16 cellular contexts compared by ENCODE assay signal in genomic region chr3:45692866-45693265, GRCh38. TPM values are rescaled to one million over a fixed set of nuclear protein-coding genes. Genes with fewer than 3 reads are reported as not detected.
A peak's percentile ranks its signal among the peaks of the same experiment; 100 is the strongest.
DNase-seq lines count a peak whose midpoint lies in the region; ATAC-seq and TF ChIP-seq lines count a peak whose summit lies in the region.
"Had no signal": no experiment of that assay in that cellular context is flagged by ENCODE, and none has a peak within 500 bp of the region (broad histone marks: within the 10 kb centered on the region; RNA-seq: fewer than 3 reads in every experiment).

No MANE protein-coding gene starts in this region.

- no peaks in the 10 kb centered on the region for H3K9me3 ChIP-seq in Loucy (ENCODE audit: insufficient read depth, low read depth, low read length)
- H3K9me3 ChIP-seq: A549, MG63 had no signal

- H3K36me3 ChIP-seq in Loucy (ENCODE audit: insufficient read depth, low read length): peaks cover 22% of the 10 kb centered on the region; the same call in 1 of the 2 replicates

- no peak for DNase-seq in activated CD4-positive, alpha-beta T cell treated with anti-CD3 and anti-CD28 coated beads, Interleukin-2, amount 10 ng/mL, durations not matched to agents 7 days and 5 days
- DNase-seq in activated CD4-positive, alpha-beta T cell treated with anti-CD3 and anti-CD28 coated beads for 48 hours: no peak
- DNase-seq in activated naive CD8-positive, alpha-beta T cell treated with anti-CD3 and anti-CD28 coated beads, Interleukin-2, amount 10 ng/mL, durations not matched to agents 7 days and 5 days: no peak
- DNase-seq in neural crest cell (ENCODE audit: low read depth, low spot score) (no peak), NCI-H2171 treated with DMSO at 0.1 percent for 48 hours (lab: John Stamatoyannopoulos, UW) (no peak), NCI-H1436 treated with DMSO at 0.1 percent for 48 hours (lab: John Stamatoyannopoulos, UW) (no peak)
- DNase-seq: dermis blood vessel endothelial cell; head of caudate nucleus; islet precursor cell; MG63; NCI-H2029 treated with DMSO at 0.1 percent for 48 hours; NCI-H526 treated with DMSO at 0.1 percent for 48 hours; stimulated activated CD4-positive, alpha-beta T cell treated with anti-CD3 and anti-CD28 coated beads, Interleukin-4, amount 100 ng/mL, for 4 hours had no signal

- H3K4me1 ChIP-seq in Loucy (ENCODE audit: insufficient read depth, low read length, poor library complexity, severe bottlenecking): peaks cover 66% of the 10 kb centered on the region

- H3K27me3 ChIP-seq in Loucy (ENCODE audit: insufficient read depth, low read length, poor library complexity, severe bottlenecking): peaks cover 7% of the 10 kb centered on the region
- H3K27me3 ChIP-seq: MG63 had no signal

- H3K9me3 Mint-ChIP-seq in activated CD4-positive, alpha-beta T cell treated with anti-CD3 and anti-CD28 coated beads, Interleukin-2, amount 10 ng/mL, durations not matched to agents 7 days and 5 days: no peaks in the 10 kb centered on the region
- no peaks in the 10 kb centered on the region for H3K9me3 Mint-ChIP-seq in activated naive CD8-positive, alpha-beta T cell treated with anti-CD3 and anti-CD28 coated beads, Interleukin-2, amount 10 ng/mL, durations not matched to agents 7 days and 5 days
- peaks cover 5% of the 10 kb centered on the region for H3K9me3 Mint-ChIP-seq in neural crest cell

- H3K9ac ChIP-seq in Loucy (ENCODE audit: low read depth, low read length, poor library complexity, severe bottlenecking): peak overlapping the region; percentile 98

- POLR2A ChIA-PET in activated CD4-positive, alpha-beta T cell treated with anti-CD3 and anti-CD28 coated beads, Interleukin-2, amount 10 ng/mL, durations not matched to agents 7 days and 5 days (lab: Charles Lee): no interaction called here
- POLR2A ChIA-PET in activated naive CD8-positive, alpha-beta T cell treated with anti-CD3 and anti-CD28 coated beads, Interleukin-2, amount 10 ng/mL, durations not matched to agents 7 days and 5 days (lab: Charles Lee): interaction anchor here (1.2 kb wide), 1 partner anchor 299 kb away, joined by 3 read pairs; no protein-coding TSS in a partner anchor

- peaks cover 3% of the 10 kb centered on the region for H3K27me3 Mint-ChIP-seq in activated CD4-positive, alpha-beta T cell treated with anti-CD3 and anti-CD28 coated beads, Interleukin-2, amount 10 ng/mL, durations not matched to agents 7 days and 5 days
- peaks cover 2% of the 10 kb centered on the region for H3K27me3 Mint-ChIP-seq in activated naive CD8-positive, alpha-beta T cell treated with anti-CD3 and anti-CD28 coated beads, Interleukin-2, amount 10 ng/mL, durations not matched to agents 7 days and 5 days
- peaks cover 11% of the 10 kb centered on the region for H3K27me3 Mint-ChIP-seq in neural crest cell (ENCODE audit: low read depth)

- H4K20me1 ChIP-seq in Loucy (ENCODE audit: insufficient read depth, low read length, poor library complexity, severe bottlenecking): peaks cover 83% of the 10 kb centered on the region

- H3F3A ChIP-seq in Loucy (ENCODE audit: low read depth): peaks cover 27% of the 10 kb centered on the region

- H3K4me1 Mint-ChIP-seq in activated CD4-positive, alpha-beta T cell treated with anti-CD3 and anti-CD28 coated beads, Interleukin-2, amount 10 ng/mL, durations not matched to agents 7 days and 5 days: peaks cover 64% of the 10 kb centered on the region
- peaks cover 43% of the 10 kb centered on the region for H3K4me1 Mint-ChIP-seq in activated naive CD8-positive, alpha-beta T cell treated with anti-CD3 and anti-CD28 coated beads, Interleukin-2, amount 10 ng/mL, durations not matched to agents 7 days and 5 days
- peaks cover 38% of the 10 kb centered on the region for H3K4me1 Mint-ChIP-seq in neural crest cell

- H3K4me3 Mint-ChIP-seq in activated CD4-positive, alpha-beta T cell treated with anti-CD3 and anti-CD28 coated beads, Interleukin-2, amount 10 ng/mL, durations not matched to agents 7 days and 5 days: no peak overlapping the region
- peak overlapping the region; percentile 74 for H3K4me3 Mint-ChIP-seq in activated naive CD8-positive, alpha-beta T cell treated with anti-CD3 and anti-CD28 coated beads, Interleukin-2, amount 10 ng/mL, durations not matched to agents 7 days and 5 days
- H3K4me3 Mint-ChIP-seq in neural crest cell: peak overlapping the region; percentile 66

- H3K36me3 Mint-ChIP-seq in activated CD4-positive, alpha-beta T cell treated with anti-CD3 and anti-CD28 coated beads, Interleukin-2, amount 10 ng/mL, durations not matched to agents 7 days and 5 days (ENCODE audit: low read depth): peaks cover 52% of the 10 kb centered on the region
- H3K36me3 Mint-ChIP-seq in activated naive CD8-positive, alpha-beta T cell treated with anti-CD3 and anti-CD28 coated beads, Interleukin-2, amount 10 ng/mL, durations not matched to agents 7 days and 5 days: peaks cover 38% of the 10 kb centered on the region
- H3K36me3 Mint-ChIP-seq in neural crest cell (ENCODE audit: low read depth): peaks cover 8% of the 10 kb centered on the region

- H3K79me2 ChIP-seq in Loucy (ENCODE audit: insufficient read depth, low read length): peaks cover 86% of the 10 kb centered on the region

- CTCF ChIA-PET in activated CD4-positive, alpha-beta T cell treated with anti-CD3 and anti-CD28 coated beads, Interleukin-2, amount 10 ng/mL, durations not matched to agents 7 days and 5 days (lab: Charles Lee): interaction anchor here (1.6 to 2.3 kb wide), 3 partner anchors 10 to 22 kb away, joined by 3 to 8 read pairs (median 7); no protein-coding TSS in a partner anchor

- no peak for ATAC-seq in activated naive CD8-positive, alpha-beta T cell treated with anti-CD3 and anti-CD28 coated beads, Interleukin-2, amount 10 ng/mL, durations not matched to agents 7 days and 5 days (ENCODE audit: low read depth)
- ATAC-seq in HG02852 (IDR thresholded peaks at IDR 0.05; ENCODE audit: unreplicated experiment): no peak
- ATAC-seq: A549 had no signal

- TF ChIP-seq CTCF in Loucy (conservative IDR thresholded peaks at IDR 0.05; ENCODE audit: low read length): no peak
- no peak for TF ChIP-seq CTCF in neural crest cell (conservative IDR thresholded peaks at IDR 0.05)

- no peaks in the 10 kb centered on the region for H3K9me2 ChIP-seq in Loucy (replicated peaks; ENCODE audit: low read depth, low read length)

- no peak overlapping the region for H2AFZ ChIP-seq in Loucy (ENCODE audit: low read length)

- peak overlapping the region; percentile 91 for H3K27ac Mint-ChIP-seq in activated CD4-positive, alpha-beta T cell treated with anti-CD3 and anti-CD28 coated beads, Interleukin-2, amount 10 ng/mL, durations not matched to agents 7 days and 5 days
- H3K27ac Mint-ChIP-seq in activated naive CD8-positive, alpha-beta T cell treated with anti-CD3 and anti-CD28 coated beads, Interleukin-2, amount 10 ng/mL, durations not matched to agents 7 days and 5 days: peak overlapping the region; percentile 97
- H3K27ac Mint-ChIP-seq in neural crest cell (ENCODE audit: unreplicated experiment): no peak overlapping the region

- H3K4me2 ChIP-seq in Loucy (ENCODE audit: low read depth, low read length, poor library complexity, severe bottlenecking): peak overlapping the region; percentile 88
- H3K4me2 ChIP-seq: A549 had no signal

- peak overlapping the region; percentile 99 for H3K4me3 ChIP-seq in Loucy (ENCODE audit: low read length, poor library complexity, severe bottlenecking)
- H3K4me3 ChIP-seq: A549, MG63 had no signal

RNA-seq across cellular contexts. Expression of gene SACM1L, which starts 3.7 kb away (rescaled TPM):
- total RNA-seq in activated CD4-positive, alpha-beta T cell treated with anti-CD3 and anti-CD28 coated beads, Interleukin-2, amount 10 ng/mL, durations not matched to agents 7 days and 5 days: 10 to 100 TPM; 57.6 to 61.3 TPM
- total RNA-seq in activated naive CD8-positive, alpha-beta T cell treated with anti-CD3 and anti-CD28 coated beads, Interleukin-2, amount 10 ng/mL, durations not matched to agents 7 days and 5 days: 10 to 100 TPM; 89.8 to 91.6 TPM
- total RNA-seq in neural crest cell: 44.1 and 45.7 TPM in 2 replicates
